Comparison of ENCODE assay signal across 8 cellular contexts in the genomic region with DNA sequence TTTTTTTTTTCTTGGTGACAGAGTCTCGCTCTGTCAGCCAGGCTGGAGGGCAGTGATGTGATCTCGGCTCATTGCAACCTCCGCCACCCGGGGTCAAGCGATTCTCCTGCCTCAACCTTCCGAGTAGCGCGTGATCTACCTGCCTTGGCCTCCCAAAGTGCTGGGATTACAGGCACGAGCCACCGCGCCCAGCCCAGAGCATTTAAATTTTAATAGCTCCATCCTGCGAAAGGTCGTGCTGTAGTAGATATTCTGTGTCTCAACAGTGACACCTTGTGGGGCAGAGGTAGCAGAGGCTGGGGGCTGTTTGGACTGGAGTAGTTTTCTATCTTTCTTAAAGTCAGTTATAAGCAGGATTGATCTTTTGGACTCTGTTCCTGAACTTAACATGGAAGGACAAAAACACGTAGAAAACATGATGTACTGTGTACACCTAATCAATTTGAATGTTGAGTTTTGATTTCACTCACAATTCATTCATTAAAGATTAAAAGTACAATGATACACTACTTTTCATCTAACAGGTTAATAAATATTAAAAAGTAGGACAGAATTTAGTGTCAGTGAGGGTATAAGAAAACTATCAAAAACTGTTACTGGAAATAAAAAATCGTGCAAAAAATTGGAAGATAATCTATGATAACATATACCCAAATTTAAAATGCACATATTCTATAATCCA. TPM values are rescaled to one million over a fixed set of nuclear protein-coding genes. Genes with fewer than 3 reads are reported as not detected.
DNase-seq lines count a peak whose midpoint lies in the region; ATAC-seq and TF ChIP-seq lines count a peak whose summit lies in the region.

No MANE protein-coding gene starts in this region.

- H3K9me3 Mint-ChIP-seq in naive B cell = no peaks in the 10 kb centered on the region
- H3K9me3 Mint-ChIP-seq in stimulated activated naive CD8-positive, alpha-beta T cell treated with anti-CD3 and anti-CD28 coated beads, Interleukin-15, amount 100 ng/mL, for 72 hours = no peaks in the 10 kb centered on the region

- H3K27ac ChIP-seq in HL-60 (replicated peaks) (no peak overlapping the region), OCI-LY1 (ENCODE audit: low read depth, low read length, poor library complexity, severe bottlenecking) (no peak overlapping the region), esophagus muscularis mucosa (replicated peaks in 1 of 4) (no peak overlapping the region)

- H3K27me3 Mint-ChIP-seq in naive B cell = peaks cover 0 to 15% (median 11%) of the 10 kb centered on the region in 3 donors
- H3K27me3 Mint-ChIP-seq in stimulated activated naive CD8-positive, alpha-beta T cell treated with anti-CD3 and anti-CD28 coated beads, Interleukin-15, amount 100 ng/mL, for 72 hours = peaks cover 14% of the 10 kb centered on the region

- H3K4me1 ChIP-seq in OCI-LY1 (ENCODE audit: insufficient read depth, low read length, severe bottlenecking) (no peaks in the 10 kb centered on the region), esophagus muscularis mucosa (peaks cover 0 to 6% (median 4%) of the 10 kb centered on the region in 4 donors)

- H3K9me2 ChIP-seq in OCI-LY1 (ENCODE audit: low read depth, low read length) = no peaks in the 10 kb centered on the region

- DNase-seq in COLO829 (ENCODE audit: low spot score) = peak; percentile 72
- DNase-seq in HL-60 (ENCODE audit: low read depth in 1 of 2, low spot score in 1 of 2) = peak; percentile 28 to 67
- peak; percentile 51 for DNase-seq in activated T-cell treated with anti-CD3 and anti-CD28 coated beads, Interleukin-2, amount 50 U/mL, for 1 hour
- no peak for DNase-seq in esophagus muscularis mucosa (ENCODE audit: extremely low spot score)
- DNase-seq in naive B cell = peak; percentile 51
- peak; percentile 40 to 59 for DNase-seq in stimulated activated naive CD8-positive, alpha-beta T cell treated with anti-CD3 and anti-CD28 coated beads, Interleukin-15, amount 100 ng/mL, for 72 hours

- H3K27ac Mint-ChIP-seq in naive B cell = peak overlapping the region in 3 of 6 donors; percentile 2 to 39 (median 3)
- H3K27ac Mint-ChIP-seq in stimulated activated naive CD8-positive, alpha-beta T cell treated with anti-CD3 and anti-CD28 coated beads, Interleukin-15, amount 100 ng/mL, for 72 hours = no peak overlapping the region

- H3K4me3 ChIP-seq in HL-60 (replicated peaks; ENCODE audit: insufficient read depth, low read length) (no peak overlapping the region), OCI-LY1 (ENCODE audit: low read depth, low read length, poor library complexity, severe bottlenecking) (peak overlapping the region; percentile 37), esophagus muscularis mucosa (peak overlapping the region; percentile 29 to 46 (median 34))

- H3K36me3 Mint-ChIP-seq in naive B cell = no peaks in the 10 kb centered on the region

- peak; percentile 70 for TF ChIP-seq CTCF in HL-60 (IDR thresholded peaks at IDR 0.05; ENCODE audit: insufficient read depth, low read length)
- TF ChIP-seq CTCF in OCI-LY1 (IDR thresholded peaks at IDR 0.05; ENCODE audit: low read length) = peak; percentile 81
- TF ChIP-seq CTCF in esophagus muscularis mucosa (IDR thresholded peaks at IDR 0.05) = peak; percentile 66 to 83 (median 74)

- peak overlapping the region; percentile 55 for H3K4me2 ChIP-seq in OCI-LY1 (ENCODE audit: low read length)

- TF ChIP-seq POLR2A in esophagus muscularis mucosa (IDR thresholded peaks at IDR 0.05; ENCODE audit: low read depth) = no peak

- H4K20me1 ChIP-seq in OCI-LY1 (ENCODE audit: insufficient read depth, low read length) = no peaks in the 10 kb centered on the region

- intact Hi-C loops in esophagus muscularis mucosa (cut with DNase I) = loop anchor here (2.0 to 5.0 kb wide), 2 partner anchors 70 to 151 kb away; a partner anchor contains a TSS

- H3K36me3 ChIP-seq in OCI-LY1 (ENCODE audit: insufficient read depth, low read length) (no peaks in the 10 kb centered on the region), esophagus muscularis mucosa (no peaks in the 10 kb centered on the region)

- peaks cover 0 to 4% (median 4%) of the 10 kb centered on the region in 3 donors for H3K4me1 Mint-ChIP-seq in naive B cell
- peaks cover 4% of the 10 kb centered on the region for H3K4me1 Mint-ChIP-seq in stimulated activated naive CD8-positive, alpha-beta T cell treated with anti-CD3 and anti-CD28 coated beads, Interleukin-15, amount 100 ng/mL, for 72 hours

- peak overlapping the region; percentile 9; the same call in 1 of the 2 replicates for H3K9ac ChIP-seq in OCI-LY1 (ENCODE audit: low read length)

- 10% methylated on average over 15 of the region's 15 CpGs for WGBS in esophagus muscularis mucosa

- H3K9me3 ChIP-seq in OCI-LY1 (ENCODE audit: low read length) (no peaks in the 10 kb centered on the region), esophagus muscularis mucosa (no peaks in the 10 kb centered on the region)

- ATAC-seq in GM19455 (IDR thresholded peaks at IDR 0.05; ENCODE audit: unreplicated experiment) = peak; percentile 88
- ATAC-seq in naive B cell (ENCODE audit: low read depth in 2 of 2) = peak; percentile 90 to 98
- ATAC-seq in stimulated activated naive CD8-positive, alpha-beta T cell treated with anti-CD3 and anti-CD28 coated beads, Interleukin-15, amount 100 ng/mL, for 72 hours = peak; percentile 92

- no peak overlapping the region for H2AFZ ChIP-seq in OCI-LY1 (ENCODE audit: low read length)

- no peaks in the 10 kb centered on the region for H3K79me2 ChIP-seq in OCI-LY1 (ENCODE audit: insufficient read depth, low read length)

- H3K4me3 Mint-ChIP-seq in naive B cell = peak overlapping the region in 2 of 8 donors; percentile 21 to 25
- peak overlapping the region in 1 of 2 donors; percentile 61 for H3K4me3 Mint-ChIP-seq in stimulated activated naive CD8-positive, alpha-beta T cell treated with anti-CD3 and anti-CD28 coated beads, Interleukin-15, amount 100 ng/mL, for 72 hours

- TF ChIP-seq EP300 in esophagus muscularis mucosa (IDR thresholded peaks at IDR 0.05) = no peak

- no peaks in the 10 kb centered on the region for H3K27me3 ChIP-seq in HL-60 (ENCODE audit: insufficient read depth, poor library complexity, severe bottlenecking)
- no peaks in the 10 kb centered on the region for H3K27me3 ChIP-seq in OCI-LY1 (ENCODE audit: insufficient read depth, low read length)
- no peaks in the 10 kb centered on the region for H3K27me3 ChIP-seq in esophagus muscularis mucosa

- H3F3A ChIP-seq in OCI-LY1 (ENCODE audit: insufficient read depth, low read length) = no peaks in the 10 kb centered on the region

RNA-seq across cellular contexts. Expression of a gene that starts 11.0 kb away (rescaled TPM):
- total RNA-seq in esophagus muscularis mucosa = 100 to 1,000 TPM in 3 of 4 donors, 10 to 100 TPM in 1; 88.0 to 192 (median 145) TPM
- polyA plus RNA-seq in naive B cell (ENCODE audit: low read depth in 6 of 6) = 10 to 100 TPM; 48.1 to 97.8 (median 91.0) TPM
